15 cellular contexts compared by ENCODE assay signal in the genomic region with DNA sequence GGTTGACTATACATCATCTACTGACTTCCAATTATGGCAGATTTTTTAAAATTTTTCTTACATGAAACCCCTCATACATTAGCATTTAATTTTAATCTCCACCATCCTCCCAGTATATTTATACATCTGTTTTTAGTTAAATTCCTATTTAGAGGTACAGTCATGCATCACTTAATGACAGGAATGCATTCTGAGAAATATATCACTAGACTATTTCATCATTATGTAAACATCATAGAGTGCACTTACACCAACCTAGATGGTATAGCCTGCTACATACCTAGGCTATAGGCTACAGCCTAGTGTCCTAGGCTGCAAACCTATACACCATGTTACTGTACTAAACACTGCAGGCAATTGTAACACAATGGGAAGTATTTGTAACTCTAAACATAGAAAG.
DNase-seq lines count a peak whose midpoint lies in the region; ATAC-seq, FAIRE-seq and TF ChIP-seq lines count a peak whose summit lies in the region.
"Had no signal": no experiment of that assay in that cellular context is flagged by ENCODE, and none has a peak within 500 bp of the region (broad histone marks: within the 10 kb centered on the region; RNA-seq: fewer than 3 reads in every experiment).

No MANE protein-coding gene starts in this region.

- no peak overlapping the region for H3K4me3 ChIP-seq in GM23248
- no peak overlapping the region for H3K4me3 ChIP-seq in RWPE2 (ENCODE audit: severe bottlenecking)
- H3K4me3 ChIP-seq in choroid plexus epithelial cell (ENCODE audit: low read depth, low read length) = no peak overlapping the region

- H3K4me1 ChIP-seq in GM23248 (ENCODE audit: insufficient read depth) = peaks cover 20% of the 10 kb centered on the region
- peaks cover 6% of the 10 kb centered on the region for H3K4me1 ChIP-seq in RWPE2 (ENCODE audit: insufficient read depth, poor library complexity, severe bottlenecking)

- H3K27ac ChIP-seq in GM23248 (no peak overlapping the region), RWPE2 (ENCODE audit: poor library complexity, severe bottlenecking) (no peak overlapping the region)

- in situ Hi-C loops in GM23248 (cut with MboI) = no loop called here

- H3K36me3 ChIP-seq in GM23248 (ENCODE audit: low read depth) (no peaks in the 10 kb centered on the region), RWPE2 (ENCODE audit: low read depth) (no peaks in the 10 kb centered on the region)

- DNase-seq in GM23248 (peak; percentile 29), RWPE2 (ENCODE audit: low spot score) (no peak), choroid plexus epithelial cell (ENCODE audit: low read depth) (peak; percentile 28), kidney glomerular epithelial cell (lab: John Stamatoyannopoulos, UW) (peak; percentile 5), H54 (ENCODE audit: insufficient read length, low spot score) (no peak), T-helper 2 cell (no peak)
- no peak for DNase-seq in effector CD4-positive, alpha-beta T cell
- DNase-seq: CD4-positive, alpha-beta T cell; DND-41; H9; NCI-H146; NCI-H69; NK-92 treated with Interleukin-12 subunit alpha and Interleukin-12 subunit beta, amount 100 ng/mL, for 24 hours; OCI-M1 had no signal

- ATAC-seq in RWPE2 (ENCODE audit: low read depth) (peak; percentile 61; the same call in 2 of the 3 replicates), GM21786 (IDR thresholded peaks at IDR 0.05; ENCODE audit: unreplicated experiment) (no peak)

- H3K27me3 ChIP-seq in GM23248 (replicated peaks; ENCODE audit: insufficient read depth) = no peaks in the 10 kb centered on the region
- H3K27me3 ChIP-seq in RWPE2 (ENCODE audit: insufficient read depth, poor library complexity, severe bottlenecking) = no peaks in the 10 kb centered on the region

- peaks cover 3% of the 10 kb centered on the region; the same call in 1 of the 2 replicates for H3K9me2 ChIP-seq in GM23248 (ENCODE audit: insufficient read depth)

- peaks cover 13% of the 10 kb centered on the region; the same call in 1 of the 2 replicates for H3F3A ChIP-seq in GM23248 (ENCODE audit: insufficient read depth)

- H3K9me3 ChIP-seq in GM23248 (ENCODE audit: low read depth) (no peaks in the 10 kb centered on the region), RWPE2 (ENCODE audit: severe bottlenecking) (no peaks in the 10 kb centered on the region)

- no peak for FAIRE-seq in H54 (lab: Jason Lieb, UNC)

- no peaks in the 10 kb centered on the region for H3K79me2 ChIP-seq in GM23248 (ENCODE audit: insufficient read depth)

- TF ChIP-seq CTCF in RWPE2 (IDR thresholded peaks at IDR 0.05; ENCODE audit: poor library complexity, severe bottlenecking) (no peak), choroid plexus epithelial cell (conservative IDR thresholded peaks at IDR 0.05; ENCODE audit: low read depth, low read length) (no peak)

- H3K4me2 ChIP-seq in GM23248 (ENCODE audit: unreplicated experiment) = peak overlapping the region; percentile 15

- H4K20me1 ChIP-seq in GM23248 (ENCODE audit: insufficient read depth) = no peaks in the 10 kb centered on the region

- no peak for TF ChIP-seq POLR2A in H54 (IDR thresholded peaks at IDR 0.05; ENCODE audit: low read depth, low read length)

- H2AFZ ChIP-seq in GM23248 = no peak overlapping the region

- H3K9ac ChIP-seq in GM23248 = no peak overlapping the region

Comparison
In these comparisons a context has a peak if more than half of its experiments do, and no peak if none do; other contexts are left out.
1. DNase-seq: peak in GM23248 (single experiment), choroid plexus epithelial cell (single experiment) and kidney glomerular epithelial cell (single experiment); none in RWPE2 (single experiment), H54 (single experiment), effector CD4-positive, alpha-beta T cell (single experiment) and T-helper 2 cell (0 of 5).